In genomic region chr9:124810513-124811355, GRCh38 we compare ENCODE assay signal across 10 cellular contexts. TPM values are rescaled to one million over a fixed set of nuclear protein-coding genes. Genes with fewer than 3 reads are reported as not detected.
DNase-seq lines count a peak whose midpoint lies in the region; ATAC-seq, FAIRE-seq and TF ChIP-seq lines count a peak whose summit lies in the region.
"Had no signal": no experiment of that assay in that cellular context is flagged by ENCODE, and none has a peak within 500 bp of the region (broad histone marks: within the 10 kb centered on the region; RNA-seq: fewer than 3 reads in every experiment).

No MANE protein-coding gene starts in this region.

- ATAC-seq in HG02852 (IDR thresholded peaks at IDR 0.05; ENCODE audit: unreplicated experiment), result no peak
- ATAC-seq in aorta (ENCODE audit: low FRiP score), result no peak

- H3K9me3 ChIP-seq in astrocyte (ENCODE audit: insufficient read depth, low read depth, low read length), result no peaks in the 10 kb centered on the region
- H3K9me3 ChIP-seq in left ventricle myocardium inferior (replicated peaks), result no peaks in the 10 kb centered on the region
- H3K9me3 ChIP-seq in ascending aorta, result no peaks in the 10 kb centered on the region
- H3K9me3 ChIP-seq in aorta (ENCODE audit: control insufficient read depth, low read length), result no peaks in the 10 kb centered on the region

- no peaks in the 10 kb centered on the region for H3K79me2 ChIP-seq in astrocyte (ENCODE audit: insufficient read depth, low read length)

- H3K27ac ChIP-seq in astrocyte (ENCODE audit: low read depth, low read length), result peak overlapping the region; percentile 98
- peak overlapping the region; percentile 63 for H3K27ac ChIP-seq in left ventricle myocardium inferior (replicated peaks)
- no peak overlapping the region for H3K27ac ChIP-seq in ascending aorta
- no peak overlapping the region for H3K27ac ChIP-seq in aorta (ENCODE audit: low read depth in 1 of 2, low read length in 2 of 2)

- H3K36me3 Mint-ChIP-seq in astrocyte (ENCODE audit: low read depth, unreplicated experiment), result peaks cover 7% of the 10 kb centered on the region

- FAIRE-seq in H54 (lab: Jason Lieb, UNC), result peak; percentile 70
- no peak for FAIRE-seq in astrocyte (lab: Jason Lieb, UNC)

- WGBS in aorta, 2 donors, result 57 to 58% methylated on average over 14 of the region's 14 CpGs

- H3K4me2 ChIP-seq in astrocyte (ENCODE audit: low read length), result peak overlapping the region; percentile 75

- H4K20me1 ChIP-seq in astrocyte (ENCODE audit: insufficient read depth, low read length), result no peaks in the 10 kb centered on the region

- H3K4me1 Mint-ChIP-seq in astrocyte (ENCODE audit: low read depth, unreplicated experiment), result peaks cover 34% of the 10 kb centered on the region
- H3K4me1 Mint-ChIP-seq: activated B cell treated with CpG ODN at 0.5 μM for 24 hours had no signal

- peak overlapping the region; percentile 34 for H3K4me3 Mint-ChIP-seq in astrocyte (ENCODE audit: unreplicated experiment)
- H3K4me3 Mint-ChIP-seq: activated B cell treated with CpG ODN at 0.5 μM for 24 hours had no signal

- TF ChIP-seq POLR2A in H54 (IDR thresholded peaks at IDR 0.05; ENCODE audit: low read depth, low read length), result peak; percentile 48; the same call in 1 of the 2 replicates

- H3K4me3 ChIP-seq in astrocyte (ENCODE audit: insufficient read depth, low read depth, low read length) (no peak overlapping the region), left ventricle myocardium inferior (no peak overlapping the region), retinal pigment epithelial cell (ENCODE audit: low read length) (no peak overlapping the region), ascending aorta (no peak overlapping the region), aorta (ENCODE audit: low read length in 2 of 2) (no peak overlapping the region)

- TF ChIP-seq CTCF in astrocyte (IDR thresholded peaks at IDR 0.05; ENCODE audit: insufficient read depth, low read depth, low read length) (no peak), left ventricle myocardium inferior (IDR thresholded peaks at IDR 0.05; ENCODE audit: borderline replicate concordance) (no peak), retinal pigment epithelial cell (conservative IDR thresholded peaks at IDR 0.05; ENCODE audit: low read depth, low read length) (no peak), ascending aorta (IDR thresholded peaks at IDR 0.05) (no peak)

- DNase-seq in H54 (ENCODE audit: insufficient read length, low spot score) (peak; percentile 96), astrocyte (ENCODE audit: low read depth) (peak; percentile 92), left ventricle myocardium inferior (no peak), retinal pigment epithelial cell (ENCODE audit: low read depth) (peak; percentile 69), ascending aorta (ENCODE audit: low spot score in 2 of 2) (no peak), aorta (no peak)
- DNase-seq in activated CD4-positive, alpha-beta T cell treated with anti-CD3 and anti-CD28 coated beads for 48 hours, result no peak
- DNase-seq: activated B cell treated with CpG ODN at 0.5 μM for 24 hours, MV-4-11 had no signal

- H3K27me3 Mint-ChIP-seq in astrocyte (ENCODE audit: low read depth, unreplicated experiment), result no peaks in the 10 kb centered on the region
- H3K27me3 Mint-ChIP-seq: activated B cell treated with CpG ODN at 0.5 μM for 24 hours had no signal

- H3K36me3 ChIP-seq in astrocyte (ENCODE audit: insufficient read depth, low read length) (no peaks in the 10 kb centered on the region), left ventricle myocardium inferior (peaks cover 7% of the 10 kb centered on the region), ascending aorta (no peaks in the 10 kb centered on the region), aorta (ENCODE audit: control insufficient read depth in 1 of 2, insufficient read depth in 2 of 2, low read length in 1 of 2) (no peaks in the 10 kb centered on the region)

- no peaks in the 10 kb centered on the region for H3K27me3 ChIP-seq in astrocyte (ENCODE audit: insufficient read depth, low read length)
- H3K27me3 ChIP-seq in left ventricle myocardium inferior (ENCODE audit: low read depth), result no peaks in the 10 kb centered on the region
- H3K27me3 ChIP-seq in ascending aorta, result no peaks in the 10 kb centered on the region
- no peaks in the 10 kb centered on the region for H3K27me3 ChIP-seq in aorta (ENCODE audit: control insufficient read depth in 1 of 2, insufficient read depth in 2 of 2, low read length in 1 of 2)

- peak overlapping the region; percentile 87 for H3K9ac ChIP-seq in astrocyte (ENCODE audit: low read length)

- H3K4me1 ChIP-seq in astrocyte (ENCODE audit: insufficient read depth, low read length) (peaks cover 43% of the 10 kb centered on the region), left ventricle myocardium inferior (peaks cover 6% of the 10 kb centered on the region), ascending aorta (no peaks in the 10 kb centered on the region), aorta (ENCODE audit: control insufficient read depth in 1 of 2, insufficient read depth in 2 of 2, low read length in 2 of 2) (no peaks in the 10 kb centered on the region)

- H3K9me3 Mint-ChIP-seq in astrocyte (ENCODE audit: unreplicated experiment), result no peaks in the 10 kb centered on the region
- H3K9me3 Mint-ChIP-seq: activated B cell treated with CpG ODN at 0.5 μM for 24 hours had no signal

- intact Hi-C loops in left ventricle myocardium inferior (cut with micrococcal nuclease), result no loop called here
- intact Hi-C loops in ascending aorta (cut with DNase I), result loop anchor here (10.0 kb wide), 1 partner anchor 306 kb away; the partner anchor contains the start of gene NR5A1
- intact Hi-C loops in aorta (cut with DNase I), result no loop called here

- H2AFZ ChIP-seq in astrocyte (ENCODE audit: low read depth, low read length), result peak overlapping the region; percentile 75

- H3K27ac Mint-ChIP-seq in astrocyte (ENCODE audit: unreplicated experiment), result peak overlapping the region; percentile 99
- H3K27ac Mint-ChIP-seq: activated B cell treated with CpG ODN at 0.5 μM for 24 hours had no signal

RNA-seq across cellular contexts. Expression of gene OLFML2A, which starts 33.8 kb away (rescaled TPM):
- 148 and 179 TPM in 2 replicates for total RNA-seq in astrocyte
- total RNA-seq in left ventricle myocardium inferior, result 41.1 TPM
- 129 TPM for total RNA-seq in ascending aorta
- total RNA-seq in aorta, result 10 to 100 TPM in 1 of 2 donors, 1 to 10 TPM in 1; 7.1 to 15.9 TPM
- under 1 TPM; 0.13 to 0.20 TPM for polyA plus RNA-seq in aorta

RNA-seq across cellular contexts. Expression of gene NR6A1, which starts 39.6 kb away (rescaled TPM):
- total RNA-seq in astrocyte (14.5 and 20.8 TPM in 2 replicates), left ventricle myocardium inferior (1.0 TPM), ascending aorta (0.53 TPM), aorta (1 to 10 TPM in 1 of 2 donors, under 1 TPM in 1; 0.42 to 1.6 TPM)
- polyA plus RNA-seq in aorta, result under 1 TPM; 0.26 to 0.50 TPM

RNA-seq across cellular contexts. Expression of gene WDR38, which starts 42.5 kb away (rescaled TPM):
- total RNA-seq in astrocyte (not detected in 2 replicates), left ventricle myocardium inferior (not detected), ascending aorta (not detected), aorta (not detected)
- under 1 TPM; 0.74 to 0.75 TPM for polyA plus RNA-seq in aorta
- total RNA-seq: activated B cell treated with CpG ODN at 0.5 μM for 24 hours had no signal

RNA-seq across cellular contexts. Expression of gene RPL35, which starts 51.0 kb away (rescaled TPM):
- 1,209 and 1,259 TPM in 2 replicates for total RNA-seq in astrocyte
- total RNA-seq in left ventricle myocardium inferior, result 686 TPM
- total RNA-seq in ascending aorta, result 2,123 TPM
- total RNA-seq in aorta, result 100 to 1,000 TPM; 806 to 812 TPM
- 1,000 to 10,000 TPM; 3,301 to 6,282 TPM for polyA plus RNA-seq in aorta

RNA-seq across cellular contexts. Expression of gene ARPC5L, which starts 51.2 kb away (rescaled TPM):
- total RNA-seq in astrocyte, result 56.0 and 57.0 TPM in 2 replicates
- 39.2 TPM for total RNA-seq in left ventricle myocardium inferior
- 12.0 TPM for total RNA-seq in ascending aorta
- total RNA-seq in aorta, result 10 to 100 TPM; 22.7 to 24.4 TPM
- polyA plus RNA-seq in aorta, result 10 to 100 TPM; 27.4 to 29.8 TPM

Comparison
In these comparisons a context has a peak if more than half of its experiments do, and no peak if none do; other contexts are left out.
1. DNase-seq: peak in H54 (single experiment), astrocyte (single experiment) and retinal pigment epithelial cell (single experiment); none in left ventricle myocardium inferior (single experiment), ascending aorta (0 of 2), aorta (0 of 2) and activated CD4-positive, alpha-beta T cell treated with anti-CD3 and anti-CD28 coated beads for 48 hours (single experiment).
2. H3K27ac ChIP-seq: peak in astrocyte (single experiment) and left ventricle myocardium inferior (single experiment); none in ascending aorta (0 of 2) and aorta (0 of 2).